Comparison of ENCODE assay signal across 29 cellular contexts in the genomic region with DNA sequence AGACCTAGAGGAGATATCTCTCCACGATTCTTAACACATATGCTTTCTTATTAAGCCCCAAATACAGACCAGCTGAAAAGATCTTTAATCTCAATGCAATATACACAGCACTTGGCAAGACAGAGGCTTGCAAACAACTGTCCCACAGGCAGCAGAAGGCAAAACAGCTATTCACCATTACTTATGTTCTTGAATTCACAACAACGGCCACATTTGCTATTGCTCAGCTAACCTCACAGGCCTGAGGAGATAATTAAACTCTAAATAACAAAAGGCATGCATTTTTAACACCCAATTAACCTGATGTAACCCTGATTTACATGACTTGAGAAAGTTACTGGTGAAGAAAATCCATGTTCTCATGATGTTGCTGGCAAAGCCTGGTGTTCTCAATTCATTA.
DNase-seq lines count a peak whose midpoint lies in the region; ATAC-seq, FAIRE-seq and TF ChIP-seq lines count a peak whose summit lies in the region.
"Had no signal": no experiment of that assay in that cellular context is flagged by ENCODE, and none has a peak within 500 bp of the region (broad histone marks: within the 10 kb centered on the region; RNA-seq: fewer than 3 reads in every experiment).

No MANE protein-coding gene starts in this region.

- no peak overlapping the region for H3K4me3 ChIP-seq in BE2C (ENCODE audit: low read depth, low read length)
- peak overlapping the region; percentile 1; the same call in 1 of the 2 replicates for H3K4me3 ChIP-seq in HUES6 (ENCODE audit: low read depth, low read length)
- H3K4me3 ChIP-seq in H1 (ENCODE audit: extremely low read depth in 1 of 4, insufficient read depth in 2 of 4, low read depth in 3 of 4, low read length in 4 of 4): no peak overlapping the region; a peak in 1 of 8 replicates
- H3K4me3 ChIP-seq in lower lobe of right lung: no peak overlapping the region
- no peak overlapping the region for H3K4me3 ChIP-seq in small intestine (ENCODE audit: low read depth in 1 of 2, low read length in 2 of 2)
- H3K4me3 ChIP-seq: breast epithelium, upper lobe of left lung had no signal

- no peak overlapping the region for H2BK15ac ChIP-seq in H1 (ENCODE audit: low read length)

- H3K27ac ChIP-seq in HUES6 (ENCODE audit: low read depth, low read length): peak overlapping the region; percentile 22; the same call in 1 of the 2 replicates
- no peak overlapping the region for H3K27ac ChIP-seq in H1 (ENCODE audit: low read depth, low read length)
- no peak overlapping the region for H3K27ac ChIP-seq in lower lobe of right lung
- no peak overlapping the region for H3K27ac ChIP-seq in small intestine (ENCODE audit: low read depth in 1 of 2, low read length in 1 of 2)
- H3K27ac ChIP-seq: breast epithelium, upper lobe of left lung, WERI-Rb-1 had no signal

- peak overlapping the region; percentile 16 for H3K27ac Mint-ChIP-seq in neural crest cell (ENCODE audit: unreplicated experiment)
- H3K27ac Mint-ChIP-seq: activated CD4-positive, alpha-beta T cell treated with anti-CD3 and anti-CD28 coated beads, Interleukin-2, amount 10 ng/mL, durations not matched to agents 7 days and 5 days; activated naive CD4-positive, alpha-beta T cell treated with anti-CD3 and anti-CD28 coated beads, Interleukin-2, amount 50 U/mL, for 72 hours; progenitor cell of endocrine pancreas; stimulated activated effector memory CD8-positive, alpha-beta T cell treated with anti-CD3 and anti-CD28 coated beads, Interleukin-12 subunit alpha, Interleukin-12 subunit beta, amount 100 ng/mL, for 72 hours had no signal

- no peak overlapping the region for H3K14ac ChIP-seq in H1 (ENCODE audit: insufficient read length)

- no peak overlapping the region for H2AK5ac ChIP-seq in H1 (ENCODE audit: low read depth, low read length)

- H3K18ac ChIP-seq in H1 (ENCODE audit: extremely low read depth, low read length): no peak overlapping the region

- H4K91ac ChIP-seq in H1 (replicated peaks; ENCODE audit: insufficient read length, low read length): no peak overlapping the region

- no peak for TF ChIP-seq CTCF in BE2C (IDR thresholded peaks at IDR 0.05; ENCODE audit: low read depth, low read length)
- no peak for TF ChIP-seq CTCF in H1 (IDR thresholded peaks at IDR 0.05; ENCODE audit: control extremely low read depth in 1 of 3, insufficient read depth in 1 of 3, low read depth in 1 of 3, low read length in 3 of 3)
- no peak for TF ChIP-seq CTCF in neural crest cell (conservative IDR thresholded peaks at IDR 0.05)
- TF ChIP-seq CTCF in lower lobe of right lung (IDR thresholded peaks at IDR 0.05): no peak

- POLR2A ChIA-PET in H1 (lab: Charles Lee; ENCODE audit: partially characterized antibody): no interaction called here

- no peaks in the 10 kb centered on the region for H3K79me1 ChIP-seq in H1 (ENCODE audit: low read depth, low read length)

- no peak overlapping the region for H2BK12ac ChIP-seq in H1 (ENCODE audit: low read depth, low read length)

- WGBS in H1 (ENCODE audit: extremely low coverage in 1 of 2, insufficient coverage in 1 of 2, insufficient read length in 1 of 2, insufficient replicate concordance in 2 of 2, low coverage in 1 of 2, low lambda C conversion rate in 2 of 2, missing lambda C conversion rate in 1 of 2), 2 experiments: 66% methylated on average over 2 of the region's 2 CpGs; no CpG with 5 or more reads in 1 of the 2 experiments
- 62 to 78% (median 72%) methylated on average over 2 of the region's 2 CpGs for WGBS in small intestine, 3 donors

- H3K79me2 ChIP-seq in H1 (ENCODE audit: control insufficient read depth in 1 of 2, insufficient read depth in 2 of 2, low read length in 2 of 2): no peaks in the 10 kb centered on the region

- no peak for ATAC-seq in lower lobe of right lung
- no peak for ATAC-seq in activated CD4-positive, CD25-positive, alpha-beta regulatory T cell treated with anti-CD3 and anti-CD28 coated beads, Interleukin-2, amount 50 U/mL, for 24 hours
- no peak for ATAC-seq in HG03025 (IDR thresholded peaks at IDR 0.05; ENCODE audit: low FRiP score, unreplicated experiment)
- ATAC-seq: activated naive CD4-positive, alpha-beta T cell treated with anti-CD3 and anti-CD28 coated beads, Interleukin-2, amount 50 U/mL, for 72 hours; left lobe of liver; stimulated activated effector memory CD8-positive, alpha-beta T cell treated with anti-CD3 and anti-CD28 coated beads, Interleukin-12 subunit alpha, Interleukin-12 subunit beta, amount 100 ng/mL, for 72 hours had no signal

- no peak overlapping the region for H2AFZ ChIP-seq in H1 (ENCODE audit: low read length)

- FAIRE-seq in H1 (lab: Jason Lieb, UNC) (peak; percentile 50), small intestine (lab: Jason Lieb, UNC) (no peak)
- FAIRE-seq: frontal cortex had no signal

- no peaks in the 10 kb centered on the region for H3K36me3 Mint-ChIP-seq in neural crest cell (ENCODE audit: low read depth)
- H3K36me3 Mint-ChIP-seq: activated naive CD4-positive, alpha-beta T cell treated with anti-CD3 and anti-CD28 coated beads, Interleukin-2, amount 50 U/mL, for 72 hours; stimulated activated effector memory CD8-positive, alpha-beta T cell treated with anti-CD3 and anti-CD28 coated beads, Interleukin-12 subunit alpha, Interleukin-12 subunit beta, amount 100 ng/mL, for 72 hours had no signal

- H2BK20ac ChIP-seq in H1 (ENCODE audit: low read length): no peak overlapping the region

- H3K4me1 ChIP-seq in BE2C (peaks cover 26% of the 10 kb centered on the region), HUES6 (ENCODE audit: control insufficient read depth, insufficient read depth, low read length) (peaks cover 17% of the 10 kb centered on the region), H1 (replicated peaks in 1 of 4; ENCODE audit: control insufficient read depth in 3 of 4, insufficient read depth in 4 of 4, low read length in 3 of 4) (peaks cover 0 to 3% (median under 1%) of the 10 kb centered on the region in 4 experiments; a peak in 2 of 7 replicates), lower lobe of right lung (no peaks in the 10 kb centered on the region), small intestine (ENCODE audit: control insufficient read depth in 2 of 2, insufficient read depth in 1 of 2, low read depth in 1 of 2, low read length in 1 of 2) (no peaks in the 10 kb centered on the region)
- H3K4me1 ChIP-seq: breast epithelium had no signal

- CTCF ChIA-PET in H1 (lab: Charles Lee; ENCODE audit: partially characterized antibody): interaction anchor here (0.7 kb wide), 1 partner anchor 10 kb away, joined by 3 read pairs; no protein-coding TSS in a partner anchor

- no peak for TF ChIP-seq EP300 in H1 (IDR thresholded peaks at IDR 0.05; ENCODE audit: borderline replicate concordance in 1 of 2, low read depth in 2 of 2, low read length in 2 of 2)

- H3K23me2 ChIP-seq in H1 (ENCODE audit: low read depth, low read length): no peaks in the 10 kb centered on the region

- H3K27me3 ChIP-seq in BE2C (no peaks in the 10 kb centered on the region), HUES6 (ENCODE audit: control insufficient read depth, insufficient read depth, low read length) (no peaks in the 10 kb centered on the region), H1 (replicated peaks in 1 of 4; ENCODE audit: control insufficient read depth in 3 of 4, extremely low read depth in 1 of 4, insufficient read depth in 3 of 4, low read length in 3 of 4) (no peaks in the 10 kb centered on the region), lower lobe of right lung (ENCODE audit: low read depth) (no peaks in the 10 kb centered on the region), small intestine (ENCODE audit: control insufficient read depth in 2 of 2, insufficient read depth in 2 of 2, low read length in 2 of 2) (no peaks in the 10 kb centered on the region)
- H3K27me3 ChIP-seq: breast epithelium, upper lobe of left lung had no signal

- intact Hi-C loops in lower lobe of right lung (cut with DNase I): no loop called here

- no peak overlapping the region for H2BK120ac ChIP-seq in H1 (replicated peaks; ENCODE audit: low read depth, low read length)

- H3K36me3 ChIP-seq in BE2C: no peaks in the 10 kb centered on the region
- H3K36me3 ChIP-seq in HUES6 (ENCODE audit: control insufficient read depth, insufficient read depth, low read length): no peaks in the 10 kb centered on the region
- no peaks in the 10 kb centered on the region for H3K36me3 ChIP-seq in H1 (ENCODE audit: control insufficient read depth in 2 of 4, insufficient read depth in 4 of 4, low read length in 3 of 4)
- H3K36me3 ChIP-seq in lower lobe of right lung: no peaks in the 10 kb centered on the region
- no peaks in the 10 kb centered on the region for H3K36me3 ChIP-seq in small intestine (ENCODE audit: control insufficient read depth in 2 of 2, insufficient read depth in 2 of 2, low read length in 2 of 2)
- H3K36me3 ChIP-seq: breast epithelium, upper lobe of left lung, WERI-Rb-1 had no signal

- no peak overlapping the region for H2BK5ac ChIP-seq in H1 (ENCODE audit: low read depth, low read length)

- no peak overlapping the region for H4K8ac ChIP-seq in H1 (ENCODE audit: extremely low read depth, insufficient read depth, low read length)

- no peak overlapping the region for H3K56ac ChIP-seq in H1 (replicated peaks; ENCODE audit: insufficient read length, low read depth, low read length)

- TF ChIP-seq POLR2A in H1 (IDR thresholded peaks at IDR 0.05; ENCODE audit: control extremely low read depth in 1 of 2, low read depth in 2 of 2, low read length in 2 of 2): no peak

- H3K9me3 ChIP-seq in BE2C: no peaks in the 10 kb centered on the region
- no peaks in the 10 kb centered on the region for H3K9me3 ChIP-seq in HUES6 (ENCODE audit: control insufficient read depth, insufficient read depth, low read depth, low read length)
- no peaks in the 10 kb centered on the region for H3K9me3 ChIP-seq in H1 (ENCODE audit: insufficient read depth in 2 of 2, low read depth in 1 of 2, low read length in 1 of 2)
- no peaks in the 10 kb centered on the region for H3K9me3 ChIP-seq in lower lobe of right lung
- no peaks in the 10 kb centered on the region for H3K9me3 ChIP-seq in small intestine (ENCODE audit: control insufficient read depth, low read depth)
- H3K9me3 ChIP-seq: breast epithelium, upper lobe of left lung had no signal

- no peaks in the 10 kb centered on the region for H3K9me3 Mint-ChIP-seq in neural crest cell
- H3K9me3 Mint-ChIP-seq: activated naive CD4-positive, alpha-beta T cell treated with anti-CD3 and anti-CD28 coated beads, Interleukin-2, amount 50 U/mL, for 72 hours; stimulated activated effector memory CD8-positive, alpha-beta T cell treated with anti-CD3 and anti-CD28 coated beads, Interleukin-12 subunit alpha, Interleukin-12 subunit beta, amount 100 ng/mL, for 72 hours had no signal

- peak overlapping the region in 1 of 2 experiments; percentile 34; a peak in 2 of 4 replicates for H3K4me2 ChIP-seq in H1 (ENCODE audit: insufficient read depth in 1 of 2, low read depth in 2 of 2, low read length in 2 of 2)

- H4K5ac ChIP-seq in H1 (ENCODE audit: insufficient read length, low read depth, low read length): no peak overlapping the region

- no peak overlapping the region for H3K4me3 Mint-ChIP-seq in neural crest cell
- H3K4me3 Mint-ChIP-seq: activated CD4-positive, alpha-beta T cell treated with anti-CD3 and anti-CD28 coated beads, Interleukin-2, amount 10 ng/mL, durations not matched to agents 7 days and 5 days; stimulated activated effector memory CD8-positive, alpha-beta T cell treated with anti-CD3 and anti-CD28 coated beads, Interleukin-12 subunit alpha, Interleukin-12 subunit beta, amount 100 ng/mL, for 72 hours had no signal

- H3K9ac ChIP-seq in HUES6 (ENCODE audit: low read length) (no peak overlapping the region), H1 (replicated peaks in 1 of 4; ENCODE audit: extremely low read depth in 1 of 4, low read depth in 3 of 4, low read length in 3 of 4) (no peak overlapping the region)

- H3K23ac ChIP-seq in H1 (ENCODE audit: insufficient read length): no peak overlapping the region

- peaks cover 9% of the 10 kb centered on the region for H3K4me1 Mint-ChIP-seq in neural crest cell
- H3K4me1 Mint-ChIP-seq: activated CD4-positive, alpha-beta T cell treated with anti-CD3 and anti-CD28 coated beads, Interleukin-2, amount 10 ng/mL, durations not matched to agents 7 days and 5 days; stimulated activated effector memory CD8-positive, alpha-beta T cell treated with anti-CD3 and anti-CD28 coated beads, Interleukin-12 subunit alpha, Interleukin-12 subunit beta, amount 100 ng/mL, for 72 hours had no signal

- no peaks in the 10 kb centered on the region for H3K27me3 Mint-ChIP-seq in neural crest cell (ENCODE audit: low read depth)
- H3K27me3 Mint-ChIP-seq: activated CD4-positive, alpha-beta T cell treated with anti-CD3 and anti-CD28 coated beads, Interleukin-2, amount 10 ng/mL, durations not matched to agents 7 days and 5 days; progenitor cell of endocrine pancreas had no signal

- H4K20me1 ChIP-seq in H1 (replicated peaks in 1 of 2; ENCODE audit: control insufficient read depth in 1 of 2, insufficient read depth in 2 of 2, low read length in 2 of 2): no peaks in the 10 kb centered on the region

- TF ChIP-seq RAD21 in H1 (IDR thresholded peaks at IDR 0.05 in 1 of 2, conservative IDR thresholded peaks at IDR 0.05 in 1 of 2; ENCODE audit: low read depth in 2 of 2, low read length in 2 of 2): no peak

- H3K4ac ChIP-seq in H1 (replicated peaks; ENCODE audit: insufficient read length, low read depth, low read length): no peak overlapping the region

- DNase-seq in BE2C (peak; percentile 34), H1 (ENCODE audit: low read depth in 1 of 2, low spot score in 2 of 2) (no peak), neural crest cell (ENCODE audit: low read depth, low spot score) (no peak), lower lobe of right lung (no peak), small intestine (no peak)
- DNase-seq: 8988T; activated CD4-positive, alpha-beta T cell treated with anti-CD3 and anti-CD28 coated beads, Interleukin-2, amount 10 ng/mL, durations not matched to agents 7 days and 5 days; activated effector memory CD4-positive, alpha-beta T cell treated with Interleukin-2 at 50 U/mL for 16 hours; activated T-cell treated with anti-CD3 and anti-CD28 coated beads, Interleukin-2, amount 50 U/mL, for 1 hour; amygdala; HCEC 1CT; IMR-90; mesenchymal stem cell; NCI-H1436 treated with DMSO at 0.1 percent for 48 hours; NCI-H226; NCI-H748 treated with DMSO at 0.1 percent for 48 hours; SIG-M5; stimulated activated CD4-positive, alpha-beta T cell treated with anti-CD3 and anti-CD28 coated beads, Interleukin-15, amount 100 ng/mL, for 24 hours; upper lobe of left lung; WERI-Rb-1 had no signal
